7 cellular contexts compared by ENCODE assay signal in genomic region chr4:49092608-49093135, GRCh38.
DNase-seq lines count a peak whose midpoint lies in the region; ATAC-seq and TF ChIP-seq lines count a peak whose summit lies in the region.
"Not testable (repeated sequence)": the region's sequence is repeated elsewhere in the genome, so short reads cannot be mapped to it uniquely, and the experiment has no call there.

No MANE protein-coding gene starts in this region.

- not testable (repeated sequence) for H3K4me1 Mint-ChIP-seq in activated CD4-positive, alpha-beta T cell treated with anti-CD3 and anti-CD28 coated beads for 36 hours

- not testable (repeated sequence) for H3K27me3 Mint-ChIP-seq in activated CD4-positive, alpha-beta T cell treated with anti-CD3 and anti-CD28 coated beads for 36 hours

- not testable (repeated sequence) for DNase-seq in activated CD4-positive, alpha-beta T cell treated with anti-CD3 and anti-CD28 coated beads for 36 hours; Right ventricle myocardium inferior (ENCODE audit: missing footprints); mucosa of descending colon

- ATAC-seq in GM18909 (IDR thresholded peaks at IDR 0.05; ENCODE audit: poor library complexity, unreplicated experiment) (peak; percentile 65), GM21529 (IDR thresholded peaks at IDR 0.05; ENCODE audit: unreplicated experiment) (peak; percentile 43), HG02885 (IDR thresholded peaks at IDR 0.05; ENCODE audit: poor library complexity, unreplicated experiment) (peak; percentile 44), HG03439 (IDR thresholded peaks at IDR 0.05; ENCODE audit: unreplicated experiment) (peak; percentile 51), Right ventricle myocardium inferior (peak; percentile 85), mucosa of descending colon (peak; percentile 77)
- ATAC-seq in activated CD4-positive, alpha-beta T cell treated with anti-CD3 and anti-CD28 coated beads for 36 hours: peak; percentile 42

- H3K36me3 Mint-ChIP-seq in activated CD4-positive, alpha-beta T cell treated with anti-CD3 and anti-CD28 coated beads for 36 hours (ENCODE audit: low read depth): peaks cover 34% of the 10 kb centered on the region

- not testable (repeated sequence) for H3K27ac Mint-ChIP-seq in activated CD4-positive, alpha-beta T cell treated with anti-CD3 and anti-CD28 coated beads for 36 hours

- intact Hi-C loops in activated CD4-positive, alpha-beta T cell treated with anti-CD3 and anti-CD28 coated beads for 36 hours (cut with DNase I, micrococcal nuclease): loop anchor here in 1 of 2 experiments (10.0 kb wide), 1 partner anchor 52 kb away; no protein-coding TSS in a partner anchor
- intact Hi-C loops in Right ventricle myocardium inferior (cut with DNase I); mucosa of descending colon (cut with DNase I, micrococcal nuclease): not testable (repeated sequence)

- not testable (repeated sequence) for H3K4me3 Mint-ChIP-seq in activated CD4-positive, alpha-beta T cell treated with anti-CD3 and anti-CD28 coated beads for 36 hours

- CTCF ChIA-PET in activated CD4-positive, alpha-beta T cell treated with anti-CD3 and anti-CD28 coated beads for 36 hours (lab: Charles Lee): not testable (repeated sequence)

- H3K36me3 ChIP-seq in mucosa of descending colon (ENCODE audit: low read depth): not testable (repeated sequence)

- H3K9me3 ChIP-seq in mucosa of descending colon: peaks cover 51% of the 10 kb centered on the region

- POLR2A ChIA-PET in activated CD4-positive, alpha-beta T cell treated with anti-CD3 and anti-CD28 coated beads for 36 hours (lab: Charles Lee): not testable (repeated sequence)

- not testable (repeated sequence) for H3K4me1 ChIP-seq in mucosa of descending colon (ENCODE audit: low read depth)

- H3K9me3 Mint-ChIP-seq in activated CD4-positive, alpha-beta T cell treated with anti-CD3 and anti-CD28 coated beads for 36 hours (ENCODE audit: low read depth): peaks cover 37% of the 10 kb centered on the region

- TF ChIP-seq CTCF in mucosa of descending colon (IDR thresholded peaks at IDR 0.05): not testable (repeated sequence)

- not testable (repeated sequence) for H3K4me3 ChIP-seq in mucosa of descending colon
